8 cellular contexts compared by ENCODE assay signal in the genomic region with DNA sequence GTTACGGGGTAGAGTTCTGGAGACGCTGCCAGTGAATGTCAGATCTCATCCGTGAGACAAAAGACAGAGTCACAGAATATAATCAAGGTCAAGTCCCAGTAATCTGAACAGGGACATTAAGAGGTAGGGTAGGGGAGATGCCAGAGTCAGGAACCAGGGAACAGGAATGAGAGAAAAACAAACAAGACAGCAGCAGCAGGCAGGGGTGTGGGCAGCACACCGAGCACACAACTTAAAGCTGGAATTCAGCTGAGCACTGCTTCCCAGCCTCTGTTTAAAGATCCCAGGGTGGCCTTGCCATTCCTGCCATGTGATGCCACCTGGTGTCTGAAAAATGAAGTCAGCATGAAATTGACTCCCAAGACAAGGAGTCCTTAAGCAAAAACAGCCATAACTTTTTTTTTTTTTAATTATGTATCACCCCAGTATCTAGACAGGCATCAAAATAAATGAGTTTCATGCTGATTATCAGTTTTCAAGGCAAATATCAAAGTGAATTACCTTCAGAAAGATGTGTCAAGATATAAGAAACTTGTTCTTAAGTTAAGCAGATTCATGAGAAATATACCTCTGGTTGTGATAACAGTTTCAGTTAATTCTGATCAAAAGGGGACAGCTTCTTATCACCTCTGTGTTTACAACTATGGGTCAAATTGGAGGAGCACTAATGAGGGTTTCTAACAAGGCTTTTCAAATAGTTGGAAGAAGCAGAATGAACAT.
DNase-seq lines count a peak whose midpoint lies in the region; ATAC-seq and TF ChIP-seq lines count a peak whose summit lies in the region.

No MANE protein-coding gene starts in this region.

- intact Hi-C loops in activated CD4-positive, alpha-beta T cell treated with anti-CD3 and anti-CD28 coated beads, Interleukin-2, amount 10 ng/mL, durations not matched to agents 24 days and 14 days (cut with micrococcal nuclease) = loop anchor here (10.0 kb wide), 2 partner anchors 210 to 520 kb away; no protein-coding TSS in a partner anchor
- intact Hi-C loops in MCF 10A (cut with micrococcal nuclease) = loop anchor here (1.0 to 10.0 kb wide), 7 partner anchors 119 to 600 kb away; no protein-coding TSS in a partner anchor

- no peaks in the 10 kb centered on the region for H3K4me1 Mint-ChIP-seq in activated CD4-positive, alpha-beta T cell treated with anti-CD3 and anti-CD28 coated beads, Interleukin-2, amount 10 ng/mL, durations not matched to agents 24 days and 14 days
- peaks cover 6% of the 10 kb centered on the region for H3K4me1 Mint-ChIP-seq in MCF 10A (ENCODE audit: insufficient read depth, unreplicated experiment)
- H3K4me1 Mint-ChIP-seq in stimulated activated naive CD8-positive, alpha-beta T cell treated with anti-CD3 and anti-CD28 coated beads, Interleukin-15, amount 100 ng/mL, for 72 hours = no peaks in the 10 kb centered on the region

- ATAC-seq in HG03342 (IDR thresholded peaks at IDR 0.05; ENCODE audit: unreplicated experiment) (peak; percentile 49), GM18511 (IDR thresholded peaks at IDR 0.05; ENCODE audit: unreplicated experiment) (no peak)
- ATAC-seq in stimulated activated naive CD8-positive, alpha-beta T cell treated with anti-CD3 and anti-CD28 coated beads, Interleukin-15, amount 100 ng/mL, for 72 hours = no peak

- no peak overlapping the region for H3K4me3 Mint-ChIP-seq in activated CD4-positive, alpha-beta T cell treated with anti-CD3 and anti-CD28 coated beads, Interleukin-2, amount 10 ng/mL, durations not matched to agents 24 days and 14 days
- no peak overlapping the region for H3K4me3 Mint-ChIP-seq in MCF 10A (ENCODE audit: unreplicated experiment)
- no peak overlapping the region for H3K4me3 Mint-ChIP-seq in stimulated activated naive CD8-positive, alpha-beta T cell treated with anti-CD3 and anti-CD28 coated beads, Interleukin-15, amount 100 ng/mL, for 72 hours

- CTCF ChIA-PET in MCF 10A (lab: Yijun Ruan, JAX) = interaction anchor here (0.5 to 3.9 kb wide), 35 partner anchors 10 to 1113 kb away, joined by 3 to 30 read pairs (median 3); no protein-coding TSS in a partner anchor

- no peaks in the 10 kb centered on the region for H3K27me3 Mint-ChIP-seq in activated CD4-positive, alpha-beta T cell treated with anti-CD3 and anti-CD28 coated beads, Interleukin-2, amount 10 ng/mL, durations not matched to agents 24 days and 14 days
- no peaks in the 10 kb centered on the region for H3K27me3 Mint-ChIP-seq in MCF 10A (ENCODE audit: insufficient read depth, unreplicated experiment)
- no peaks in the 10 kb centered on the region for H3K27me3 Mint-ChIP-seq in stimulated activated naive CD8-positive, alpha-beta T cell treated with anti-CD3 and anti-CD28 coated beads, Interleukin-15, amount 100 ng/mL, for 72 hours

- BruUV-seq in MCF 10A (replicated peaks; lab: Mats Ljungman, UMichigan) = no TSS peak

- H3K9me3 Mint-ChIP-seq in activated CD4-positive, alpha-beta T cell treated with anti-CD3 and anti-CD28 coated beads, Interleukin-2, amount 10 ng/mL, durations not matched to agents 24 days and 14 days = no peaks in the 10 kb centered on the region
- H3K9me3 Mint-ChIP-seq in MCF 10A (ENCODE audit: unreplicated experiment) = peaks cover 16% of the 10 kb centered on the region
- H3K9me3 Mint-ChIP-seq in stimulated activated naive CD8-positive, alpha-beta T cell treated with anti-CD3 and anti-CD28 coated beads, Interleukin-15, amount 100 ng/mL, for 72 hours = no peaks in the 10 kb centered on the region

- POLR2A ChIA-PET in MCF 10A (lab: Yijun Ruan, JAX) = interaction anchor here (0.6 to 3.4 kb wide), 15 partner anchors 10 to 643 kb away, joined by 3 to 16 read pairs (median 4); a partner anchor contains a TSS

- peak; percentile 69 for TF ChIP-seq CTCF in MCF 10A (IDR thresholded peaks at IDR 0.05; ENCODE audit: unreplicated experiment)

- DNase-seq in activated CD4-positive, alpha-beta T cell treated with anti-CD3 and anti-CD28 coated beads, Interleukin-2, amount 10 ng/mL, durations not matched to agents 24 days and 14 days = peak; percentile 65
- DNase-seq in activated CD4-positive, alpha-beta T cell treated with anti-CD3 and anti-CD28 coated beads for 1 hour = no peak
- DNase-seq in NCI-H69 (lab: John Stamatoyannopoulos, UW) (peak; percentile 77), MCF 10A (ENCODE audit: unreplicated experiment) (peak; percentile 85), islet precursor cell (peak; percentile 83)
- DNase-seq in stimulated activated naive CD8-positive, alpha-beta T cell treated with anti-CD3 and anti-CD28 coated beads, Interleukin-15, amount 100 ng/mL, for 72 hours = peak in 1 of 2 donors; percentile 13

- no peak overlapping the region for H3K27ac Mint-ChIP-seq in activated CD4-positive, alpha-beta T cell treated with anti-CD3 and anti-CD28 coated beads, Interleukin-2, amount 10 ng/mL, durations not matched to agents 24 days and 14 days
- H3K27ac Mint-ChIP-seq in MCF 10A (ENCODE audit: low read depth, unreplicated experiment) = peak overlapping the region; percentile 81
- peak overlapping the region; percentile 10 to 66 for H3K27ac Mint-ChIP-seq in stimulated activated naive CD8-positive, alpha-beta T cell treated with anti-CD3 and anti-CD28 coated beads, Interleukin-15, amount 100 ng/mL, for 72 hours

- no peaks in the 10 kb centered on the region for H3K36me3 Mint-ChIP-seq in activated CD4-positive, alpha-beta T cell treated with anti-CD3 and anti-CD28 coated beads, Interleukin-2, amount 10 ng/mL, durations not matched to agents 24 days and 14 days (ENCODE audit: low read depth)
- no peaks in the 10 kb centered on the region for H3K36me3 Mint-ChIP-seq in MCF 10A (ENCODE audit: insufficient read depth, unreplicated experiment)
